Comparison of ENCODE assay signal across 13 cellular contexts in genomic region chr1:184191181-184191601, GRCh38.
DNase-seq lines count a peak whose midpoint lies in the region; ATAC-seq, FAIRE-seq and TF ChIP-seq lines count a peak whose summit lies in the region.
"Had no signal": no experiment of that assay in that cellular context is flagged by ENCODE, and none has a peak within 500 bp of the region (broad histone marks: within the 10 kb centered on the region; RNA-seq: fewer than 3 reads in every experiment).

No MANE protein-coding gene starts in this region.

- TF ChIP-seq CTCF in HFF-Myc (IDR thresholded peaks at IDR 0.05; ENCODE audit: low read depth, low read length, missing control alignments) (no peak), brain microvascular endothelial cell (IDR thresholded peaks at IDR 0.05; ENCODE audit: low read depth, low read length, missing control alignments) (no peak)

- no peaks in the 10 kb centered on the region for H3K9me3 ChIP-seq in small intestine (ENCODE audit: control insufficient read depth, low read depth)

- H3K4me3 ChIP-seq in HFF-Myc (replicated peaks; ENCODE audit: low read depth, low read length): no peak overlapping the region
- H3K4me3 ChIP-seq in brain microvascular endothelial cell (ENCODE audit: low read depth, low read length): no peak overlapping the region
- H3K4me3 ChIP-seq in small intestine (ENCODE audit: low read depth in 1 of 2, low read length in 2 of 2): no peak overlapping the region

- no peak for ATAC-seq in GM21529 (IDR thresholded peaks at IDR 0.05; ENCODE audit: unreplicated experiment)
- ATAC-seq: activated naive CD4-positive, alpha-beta T cell treated with anti-CD3 and anti-CD28 coated beads, Interleukin-2, amount 50 U/mL, for 72 hours had no signal

- in situ Hi-C loops in brain microvascular endothelial cell (cut with HindIII; ENCODE audit: low pct_ligation_motif_present, low sequenced_read_pairs): no loop called here

- no peaks in the 10 kb centered on the region for H3K4me1 ChIP-seq in small intestine (ENCODE audit: control insufficient read depth in 2 of 2, insufficient read depth in 1 of 2, low read depth in 1 of 2, low read length in 1 of 2)

- DNase-seq in HFF-Myc (ENCODE audit: extremely low read depth, low read depth): peak; percentile 36
- peak; percentile 28 for DNase-seq in brain microvascular endothelial cell
- DNase-seq in inferior parietal cortex (ENCODE audit: extremely low spot score): peak; percentile 57
- DNase-seq in small intestine: peak; percentile 7
- no peak for DNase-seq in activated naive CD4-positive, alpha-beta T cell treated with anti-CD3 and anti-CD28 coated beads, Interleukin-2, amount 50 U/mL, for 16 hours
- no peak for DNase-seq in SIG-M5 treated with dmso at 0.1 percent for 504 hours (lab: John Stamatoyannopoulos, UW; ENCODE audit: unreplicated experiment)
- DNase-seq in COLO668 (lab: John Stamatoyannopoulos, UW; ENCODE audit: unreplicated experiment): no peak
- DNase-seq: activated B cell treated with CpG ODN at 0.5 μM for 24 hours, GDM1, naive B cell had no signal

- H3K36me3 ChIP-seq in brain microvascular endothelial cell (replicated peaks) (no peaks in the 10 kb centered on the region), small intestine (ENCODE audit: control insufficient read depth in 2 of 2, insufficient read depth in 2 of 2, low read length in 2 of 2) (no peaks in the 10 kb centered on the region)

- no peak overlapping the region for H3K27ac ChIP-seq in brain microvascular endothelial cell
- H3K27ac ChIP-seq in small intestine (ENCODE audit: low read depth in 1 of 2, low read length in 1 of 2): no peak overlapping the region

- WGBS in small intestine, 3 donors: 36 to 51% (median 38%) methylated on average over 11 of the region's 11 CpGs

- no peak for FAIRE-seq in small intestine (lab: Jason Lieb, UNC)
- FAIRE-seq: frontal cortex had no signal

- H3K27me3 ChIP-seq in brain microvascular endothelial cell (replicated peaks) (no peaks in the 10 kb centered on the region), small intestine (ENCODE audit: control insufficient read depth in 2 of 2, insufficient read depth in 2 of 2, low read length in 2 of 2) (no peaks in the 10 kb centered on the region)

Comparison
In these comparisons a context has a peak if more than half of its experiments do, and no peak if none do; other contexts are left out.
1. DNase-seq: peak in HFF-Myc (single experiment), brain microvascular endothelial cell (single experiment), inferior parietal cortex (single experiment) and small intestine (single experiment); none in activated naive CD4-positive, alpha-beta T cell treated with anti-CD3 and anti-CD28 coated beads, Interleukin-2, amount 50 U/mL, for 16 hours (single experiment), SIG-M5 treated with dmso at 0.1 percent for 504 hours (single experiment) and COLO668 (single experiment).